23 cellular contexts compared by ENCODE assay signal in the genomic region with DNA sequence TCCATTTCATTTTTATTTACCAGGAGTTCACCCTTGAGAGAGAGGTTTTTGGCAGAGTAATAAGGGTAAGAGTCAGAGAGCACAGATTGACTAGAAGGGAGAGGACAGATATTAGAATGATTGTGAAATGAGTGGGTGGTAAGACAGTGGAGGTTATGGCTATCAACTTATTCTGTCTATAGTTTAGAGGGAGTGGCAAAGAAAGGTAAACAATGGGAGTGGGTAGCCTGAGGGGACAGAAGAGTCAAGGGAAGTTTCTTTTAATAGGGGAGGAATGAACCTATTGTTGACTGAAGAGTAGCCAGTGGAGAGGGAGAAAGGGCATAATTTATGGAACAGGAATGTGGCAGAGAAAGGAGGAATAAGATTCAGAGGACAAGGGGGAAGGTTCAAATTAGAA.
"Had no signal": no experiment of that assay in that cellular context is flagged by ENCODE, and none has a peak within 500 bp of the region (broad histone marks: within the 10 kb centered on the region; RNA-seq: fewer than 3 reads in every experiment).

No MANE protein-coding gene starts in this region.

- ATAC-seq: heart right ventricle; left lung; naive thymus-derived CD8-positive, alpha-beta T cell; right cardiac atrium; stimulated activated naive CD8-positive, alpha-beta T cell treated with anti-CD3 and anti-CD28 coated beads, Interleukin-15, Interleukin-2, amounts not matched to agents 100 U/mL and 50 U/mL, for 24 hours had no signal

- H3K4me1 ChIP-seq: heart right ventricle, left lung, thyroid gland had no signal

- H3K36me3 ChIP-seq: heart right ventricle, left lung, neutrophil, ovary, thyroid gland had no signal

- DNase-seq: activated CD4-positive, alpha-beta T cell treated with anti-CD3 and anti-CD28 coated beads for 4 hours; activated CD4-positive, alpha-beta T cell treated with anti-CD3 and anti-CD28 coated beads, Interleukin-2, amount 50 U/mL, for 48 hours; activated CD4-positive, CD25-positive, alpha-beta regulatory T cell; activated naive CD4-positive, alpha-beta T cell treated with anti-CD3 and anti-CD28 coated beads for 36 hours; activated naive CD8-positive, alpha-beta T cell treated with anti-CD3 and anti-CD28 coated beads, Interleukin-2, amount 10 ng/mL, durations not matched to agents 7 days and 5 days; activated T-cell treated with anti-CD3 and anti-CD28 coated beads, Interleukin-2, amount 50 U/mL, for 48 hours; amniotic stem cell; cerebellar nuclear complex; endodermal cell; heart right ventricle; immature natural killer cell; left lung; naive thymus-derived CD8-positive, alpha-beta T cell; ovary; right cardiac atrium; stimulated activated CD4-positive, alpha-beta T cell treated with anti-CD3 and anti-CD28 coated beads, Interleukin-4, amount 100 ng/mL, for 24 hours; stimulated activated naive CD8-positive, alpha-beta T cell treated with anti-CD3 and anti-CD28 coated beads, Interleukin-15, Interleukin-2, amounts not matched to agents 100 U/mL and 50 U/mL, for 24 hours; substantia nigra; thyroid gland had no signal

- H3K4me3 ChIP-seq: coronary artery, heart right ventricle, left lung, lung, ovary, thyroid gland had no signal

- H3K9me3 ChIP-seq: heart right ventricle, left lung, neutrophil, ovary, thyroid gland had no signal

- H3K27me3 ChIP-seq: neutrophil, ovary, thyroid gland had no signal

- H3K27ac ChIP-seq: coronary artery, epithelial cell of prostate, heart right ventricle, left lung, neutrophil, ovary, thyroid gland had no signal
